ENCODE assay signal across 8 cellular contexts in genomic region chrX:120749141-120749846, GRCh38.
DNase-seq lines count a peak whose midpoint lies in the region; ATAC-seq and TF ChIP-seq lines count a peak whose summit lies in the region.

No MANE protein-coding gene starts in this region.

- no peaks in the 10 kb centered on the region for H3K36me3 ChIP-seq in BE2C

- TF ChIP-seq CTCF in CD14-positive monocyte (IDR thresholded peaks at IDR 0.05) (no peak), BE2C (IDR thresholded peaks at IDR 0.05; ENCODE audit: low read depth, low read length) (no peak)

- no peaks in the 10 kb centered on the region for H3K36me3 Mint-ChIP-seq in naive thymus-derived CD8-positive, alpha-beta T cell
- no peaks in the 10 kb centered on the region for H3K36me3 Mint-ChIP-seq in CD14-positive monocyte

- intact Hi-C loops in CD14-positive monocyte (cut with micrococcal nuclease): no loop called here

- peak overlapping the region in 4 of 10 donors; percentile 16 to 82 (median 75) for H3K27ac Mint-ChIP-seq in naive thymus-derived CD8-positive, alpha-beta T cell
- no peak overlapping the region for H3K27ac Mint-ChIP-seq in CD14-positive monocyte

- no peaks in the 10 kb centered on the region for H3K9me3 ChIP-seq in BE2C

- POLR2A ChIA-PET in naive thymus-derived CD8-positive, alpha-beta T cell (lab: Charles Lee): no interaction called here

- H3K4me3 ChIP-seq in BE2C (ENCODE audit: low read depth, low read length): no peak overlapping the region

- peaks cover 16 to 54% (median 31%) of the 10 kb centered on the region in 4 donors for H3K4me1 Mint-ChIP-seq in naive thymus-derived CD8-positive, alpha-beta T cell
- H3K4me1 Mint-ChIP-seq in CD14-positive monocyte: peaks cover 6% of the 10 kb centered on the region

- peaks cover 0 to 2% (median 0%) of the 10 kb centered on the region in 9 donors for H3K9me3 Mint-ChIP-seq in naive thymus-derived CD8-positive, alpha-beta T cell
- peaks cover 2 to 8% (median 3%) of the 10 kb centered on the region in 7 donors for H3K9me3 Mint-ChIP-seq in CD14-positive monocyte

- no peaks in the 10 kb centered on the region for H3K27me3 Mint-ChIP-seq in naive thymus-derived CD8-positive, alpha-beta T cell
- peaks cover 0 to 2% (median 0%) of the 10 kb centered on the region in 3 donors for H3K27me3 Mint-ChIP-seq in CD14-positive monocyte (ENCODE audit: low read depth in 3 of 3)

- peak overlapping the region in 6 of 10 donors; percentile 8 to 68 (median 50) for H3K4me3 Mint-ChIP-seq in naive thymus-derived CD8-positive, alpha-beta T cell
- no peak overlapping the region for H3K4me3 Mint-ChIP-seq in CD14-positive monocyte

- no peaks in the 10 kb centered on the region for H3K4me1 ChIP-seq in BE2C

- DNase-seq in NCI-H2029 treated with DMSO at 0.1 percent for 48 hours (lab: John Stamatoyannopoulos, UW) (peak; percentile 56), globus pallidus (ENCODE audit: low spot score) (no peak), CD14-positive monocyte (ENCODE audit: low spot score) (no peak), BE2C (no peak)
- peak in 1 of 10 donors; percentile 6 for DNase-seq in naive thymus-derived CD8-positive, alpha-beta T cell
- DNase-seq in stimulated activated CD4-positive, alpha-beta T cell treated with anti-CD3 and anti-CD28 coated beads, Interleukin-2, amount 100 ng/mL, for 24 hours: no peak

- no peaks in the 10 kb centered on the region for H3K27me3 ChIP-seq in BE2C

- ATAC-seq in GM18909 (IDR thresholded peaks at IDR 0.05; ENCODE audit: poor library complexity, unreplicated experiment) (peak; percentile 90), HG02938 (IDR thresholded peaks at IDR 0.05; ENCODE audit: unreplicated experiment) (peak; percentile 70)
- peak; percentile 42 to 57 for ATAC-seq in naive thymus-derived CD8-positive, alpha-beta T cell

Comparison
In these comparisons a context has a peak if more than half of its experiments do, and no peak if none do; other contexts are left out.
1. H3K4me3 Mint-ChIP-seq: peak in naive thymus-derived CD8-positive, alpha-beta T cell (6 of 10); none in CD14-positive monocyte (0 of 2).
2. Peak in every context shown above with its lines, with median percentiles within 50 percentile points of each other: ATAC-seq.